In genomic region chr10:8279598-8279997, GRCh38 we compare ENCODE assay signal across 16 cellular contexts.
DNase-seq lines count a peak whose midpoint lies in the region; ATAC-seq and TF ChIP-seq lines count a peak whose summit lies in the region.
"Had no signal": no experiment of that assay in that cellular context is flagged by ENCODE, and none has a peak within 500 bp of the region (broad histone marks: within the 10 kb centered on the region; RNA-seq: fewer than 3 reads in every experiment).

No MANE protein-coding gene starts in this region.

- H3K36me3 Mint-ChIP-seq in HFFc6 (ENCODE audit: low read depth): peaks cover 11% of the 10 kb centered on the region; the same call in 1 of the 2 replicates

- H4K20me1 ChIP-seq in hepatocyte (ENCODE audit: insufficient read depth, poor library complexity, severe bottlenecking): no peaks in the 10 kb centered on the region

- H3K9me3 Mint-ChIP-seq in HFFc6: peaks cover 39% of the 10 kb centered on the region

- no peak for ATAC-seq in esophagus mucosa
- no peak for ATAC-seq in HG03432 (IDR thresholded peaks at IDR 0.05; ENCODE audit: unreplicated experiment)
- ATAC-seq: gastroesophageal sphincter; stimulated activated naive CD8-positive, alpha-beta T cell treated with anti-CD3 and anti-CD28 coated beads, Interleukin-15, amount 100 ng/mL, for 72 hours had no signal

- no peaks in the 10 kb centered on the region; the same call in 1 of the 2 replicates for H3K27me3 Mint-ChIP-seq in HFFc6 (ENCODE audit: insufficient read depth)
- H3K27me3 Mint-ChIP-seq: stimulated activated naive CD8-positive, alpha-beta T cell treated with anti-CD3 and anti-CD28 coated beads, Interleukin-15, amount 100 ng/mL, for 72 hours had no signal

- H3K79me2 ChIP-seq in hepatocyte: no peaks in the 10 kb centered on the region

- no peak overlapping the region for H3K4me2 ChIP-seq in hepatocyte

- no peaks in the 10 kb centered on the region for H3K9me3 ChIP-seq in hepatocyte (ENCODE audit: low read depth)
- H3K9me3 ChIP-seq: gastroesophageal sphincter had no signal

- H3K4me3 Mint-ChIP-seq in HFFc6: no peak overlapping the region
- H3K4me3 Mint-ChIP-seq: stimulated activated naive CD8-positive, alpha-beta T cell treated with anti-CD3 and anti-CD28 coated beads, Interleukin-15, amount 100 ng/mL, for 72 hours had no signal

- no peak overlapping the region for H2AFZ ChIP-seq in hepatocyte

- H3K27me3 ChIP-seq in hepatocyte: no peaks in the 10 kb centered on the region

- TF ChIP-seq CTCF in HFFc6 (IDR thresholded peaks at IDR 0.05) (no peak), hepatocyte (IDR thresholded peaks at IDR 0.05; ENCODE audit: poor library complexity) (no peak)

- no peak overlapping the region for H3K27ac Mint-ChIP-seq in HFFc6
- H3K27ac Mint-ChIP-seq: stimulated activated naive CD8-positive, alpha-beta T cell treated with anti-CD3 and anti-CD28 coated beads, Interleukin-15, amount 100 ng/mL, for 72 hours had no signal

- 57% methylated on average over 2 of the region's 2 CpGs for whole genome bisulfite sequencing in hepatocyte (ENCODE audit: low lambda C conversion rate, missing lambda C conversion rate)

- no peak overlapping the region for H3K4me3 ChIP-seq in hepatocyte
- H3K4me3 ChIP-seq: gastroesophageal sphincter had no signal

- H3K36me3 ChIP-seq in hepatocyte (replicated peaks; ENCODE audit: insufficient read depth, low read depth): no peaks in the 10 kb centered on the region
- H3K36me3 ChIP-seq: gastroesophageal sphincter had no signal

- H3K4me1 ChIP-seq in hepatocyte (ENCODE audit: insufficient read depth): no peaks in the 10 kb centered on the region
- H3K4me1 ChIP-seq: gastroesophageal sphincter had no signal

- no peaks in the 10 kb centered on the region for H3K9me2 ChIP-seq in hepatocyte (replicated peaks; ENCODE audit: insufficient read depth)

- H3K4me1 Mint-ChIP-seq in HFFc6 (ENCODE audit: low read depth): no peaks in the 10 kb centered on the region

- no peak overlapping the region for H3K27ac ChIP-seq in hepatocyte
- H3K27ac ChIP-seq: gastroesophageal sphincter, VCaP had no signal

- DNase-seq in AG08395 (ENCODE audit: low spot score) (peak; percentile 2), HFFc6 (peak; percentile 14), SW480 (ENCODE audit: low spot score) (peak; percentile 42), hepatocyte (ENCODE audit: low spot score) (peak; percentile 24), OCI-M1 (lab: John Stamatoyannopoulos, UW) (no peak), NCI-H510A treated with DMSO at 0.1 percent for 48 hours (lab: John Stamatoyannopoulos, UW) (no peak)
- DNase-seq: activated naive CD4-positive, alpha-beta T cell treated with Interleukin-2 at 50 U/mL for 16 hours; central memory CD4-positive, alpha-beta T cell; DMS153; NCI-H2171 treated with DMSO at 0.1 percent for 48 hours; small intestine; stimulated activated naive CD8-positive, alpha-beta T cell treated with anti-CD3 and anti-CD28 coated beads, Interleukin-15, amount 100 ng/mL, for 72 hours had no signal

Comparison
In these comparisons a context has a peak if more than half of its experiments do, and no peak if none do; other contexts are left out.
1. DNase-seq: peak in AG08395 (single experiment), HFFc6 (single experiment), SW480 (single experiment) and hepatocyte (single experiment); none in OCI-M1 (single experiment) and NCI-H510A treated with DMSO at 0.1 percent for 48 hours (single experiment).